ENCODE assay signal across 1 cellular context in genomic region chr2:47512581-47513083, GRCh38.
TF ChIP-seq lines count a peak whose summit lies in the region.

No MANE protein-coding gene starts in this region.

TF ChIP-seq in K562, 482 proteins besides CTCF, POLR2A, EP300 and RAD21 (continued from another document and continues in another):
- TF ChIP-seq SAP30 (IDR thresholded peaks at IDR 0.05; ENCODE audit: borderline replicate concordance, insufficient read depth, low read depth, low read length, poor library complexity, severe bottlenecking), result no peak
- no peak for TF ChIP-seq POLR2H (tag; IDR thresholded peaks at IDR 0.05; ENCODE audit: low read depth)
- TF ChIP-seq NCOA4 (IDR thresholded peaks at IDR 0.05; ENCODE audit: partially characterized antibody), result no peak
- TF ChIP-seq PTBP1 (IDR thresholded peaks at IDR 0.05; ENCODE audit: low read depth, low read length), result no peak
- TF ChIP-seq ZNF175 (CRISPR knock-in tag; IDR thresholded peaks at IDR 0.05; ENCODE audit: low read depth), result peak; percentile 77; the same call in 1 of the 2 replicates
- TF ChIP-seq NFIX (CRISPR knock-in tag; IDR thresholded peaks at IDR 0.05; ENCODE audit: low read depth), result no peak
- TF ChIP-seq NR2C1 (IDR thresholded peaks at IDR 0.05), result no peak
- peak; percentile 66 for TF ChIP-seq NR2C1 (tag; IDR thresholded peaks at IDR 0.05)
- no peak for TF ChIP-seq NEUROD1 (IDR thresholded peaks at IDR 0.05; ENCODE audit: borderline replicate concordance, low read depth, low read length, partially characterized antibody)
- TF ChIP-seq, protein P1, sequence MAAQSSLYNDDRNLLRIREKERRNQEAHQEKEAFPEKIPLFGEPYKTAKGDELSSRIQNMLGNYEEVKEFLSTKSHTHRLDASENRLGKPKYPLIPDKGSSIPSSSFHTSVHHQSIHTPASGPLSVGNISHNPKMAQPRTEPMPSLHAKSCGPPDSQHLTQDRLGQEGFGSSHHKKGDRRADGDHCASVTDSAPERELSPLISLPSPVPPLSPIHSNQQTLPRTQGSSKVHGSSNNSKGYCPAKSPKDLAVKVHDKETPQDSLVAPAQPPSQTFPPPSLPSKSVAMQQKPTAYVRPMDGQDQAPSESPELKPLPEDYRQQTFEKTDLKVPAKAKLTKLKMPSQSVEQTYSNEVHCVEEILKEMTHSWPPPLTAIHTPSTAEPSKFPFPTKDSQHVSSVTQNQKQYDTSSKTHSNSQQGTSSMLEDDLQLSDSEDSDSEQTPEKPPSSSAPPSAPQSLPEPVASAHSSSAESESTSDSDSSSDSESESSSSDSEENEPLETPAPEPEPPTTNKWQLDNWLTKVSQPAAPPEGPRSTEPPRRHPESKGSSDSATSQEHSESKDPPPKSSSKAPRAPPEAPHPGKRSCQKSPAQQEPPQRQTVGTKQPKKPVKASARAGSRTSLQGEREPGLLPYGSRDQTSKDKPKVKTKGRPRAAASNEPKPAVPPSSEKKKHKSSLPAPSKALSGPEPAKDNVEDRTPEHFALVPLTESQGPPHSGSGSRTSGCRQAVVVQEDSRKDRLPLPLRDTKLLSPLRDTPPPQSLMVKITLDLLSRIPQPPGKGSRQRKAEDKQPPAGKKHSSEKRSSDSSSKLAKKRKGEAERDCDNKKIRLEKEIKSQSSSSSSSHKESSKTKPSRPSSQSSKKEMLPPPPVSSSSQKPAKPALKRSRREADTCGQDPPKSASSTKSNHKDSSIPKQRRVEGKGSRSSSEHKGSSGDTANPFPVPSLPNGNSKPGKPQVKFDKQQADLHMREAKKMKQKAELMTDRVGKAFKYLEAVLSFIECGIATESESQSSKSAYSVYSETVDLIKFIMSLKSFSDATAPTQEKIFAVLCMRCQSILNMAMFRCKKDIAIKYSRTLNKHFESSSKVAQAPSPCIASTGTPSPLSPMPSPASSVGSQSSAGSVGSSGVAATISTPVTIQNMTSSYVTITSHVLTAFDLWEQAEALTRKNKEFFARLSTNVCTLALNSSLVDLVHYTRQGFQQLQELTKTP (IDR thresholded peaks at IDR 0.05; ENCODE audit: low read depth in 1 of 2, partially characterized antibody in 2 of 2), result peak in 1 of 2 experiments; percentile 59
- no peak for TF ChIP-seq TAL1 (IDR thresholded peaks at IDR 0.05)
- TF ChIP-seq ZNF407 (IDR thresholded peaks at IDR 0.05; ENCODE audit: low read depth), result no peak
- TF ChIP-seq, protein P2, sequence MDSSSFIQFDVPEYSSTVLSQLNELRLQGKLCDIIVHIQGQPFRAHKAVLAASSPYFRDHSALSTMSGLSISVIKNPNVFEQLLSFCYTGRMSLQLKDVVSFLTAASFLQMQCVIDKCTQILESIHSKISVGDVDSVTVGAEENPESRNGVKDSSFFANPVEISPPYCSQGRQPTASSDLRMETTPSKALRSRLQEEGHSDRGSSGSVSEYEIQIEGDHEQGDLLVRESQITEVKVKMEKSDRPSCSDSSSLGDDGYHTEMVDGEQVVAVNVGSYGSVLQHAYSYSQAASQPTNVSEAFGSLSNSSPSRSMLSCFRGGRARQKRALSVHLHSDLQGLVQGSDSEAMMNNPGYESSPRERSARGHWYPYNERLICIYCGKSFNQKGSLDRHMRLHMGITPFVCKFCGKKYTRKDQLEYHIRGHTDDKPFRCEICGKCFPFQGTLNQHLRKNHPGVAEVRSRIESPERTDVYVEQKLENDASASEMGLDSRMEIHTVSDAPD (CRISPR knock-in tag; IDR thresholded peaks at IDR 0.05), result no peak
- TF ChIP-seq, protein P3, sequence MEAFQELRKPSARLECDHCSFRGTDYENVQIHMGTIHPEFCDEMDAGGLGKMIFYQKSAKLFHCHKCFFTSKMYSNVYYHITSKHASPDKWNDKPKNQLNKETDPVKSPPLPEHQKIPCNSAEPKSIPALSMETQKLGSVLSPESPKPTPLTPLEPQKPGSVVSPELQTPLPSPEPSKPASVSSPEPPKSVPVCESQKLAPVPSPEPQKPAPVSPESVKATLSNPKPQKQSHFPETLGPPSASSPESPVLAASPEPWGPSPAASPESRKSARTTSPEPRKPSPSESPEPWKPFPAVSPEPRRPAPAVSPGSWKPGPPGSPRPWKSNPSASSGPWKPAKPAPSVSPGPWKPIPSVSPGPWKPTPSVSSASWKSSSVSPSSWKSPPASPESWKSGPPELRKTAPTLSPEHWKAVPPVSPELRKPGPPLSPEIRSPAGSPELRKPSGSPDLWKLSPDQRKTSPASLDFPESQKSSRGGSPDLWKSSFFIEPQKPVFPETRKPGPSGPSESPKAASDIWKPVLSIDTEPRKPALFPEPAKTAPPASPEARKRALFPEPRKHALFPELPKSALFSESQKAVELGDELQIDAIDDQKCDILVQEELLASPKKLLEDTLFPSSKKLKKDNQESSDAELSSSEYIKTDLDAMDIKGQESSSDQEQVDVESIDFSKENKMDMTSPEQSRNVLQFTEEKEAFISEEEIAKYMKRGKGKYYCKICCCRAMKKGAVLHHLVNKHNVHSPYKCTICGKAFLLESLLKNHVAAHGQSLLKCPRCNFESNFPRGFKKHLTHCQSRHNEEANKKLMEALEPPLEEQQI (IDR thresholded peaks at IDR 0.05), result no peak
- no peak for TF ChIP-seq ZNF431 (CRISPR knock-in tag; IDR thresholded peaks at IDR 0.05)
- TF ChIP-seq BRD9 (IDR thresholded peaks at IDR 0.05; ENCODE audit: low read depth, partially characterized antibody), result no peak
- no peak for TF ChIP-seq PBX2 (CRISPR knock-in tag; IDR thresholded peaks at IDR 0.05; ENCODE audit: low read depth)
- TF ChIP-seq PBX2 (tag; conservative IDR thresholded peaks at IDR 0.05; ENCODE audit: low read depth), result 0 out of 2 replicates have a peak, but pooled peaks have one; percentile 30
- TF ChIP-seq, protein P4, sequence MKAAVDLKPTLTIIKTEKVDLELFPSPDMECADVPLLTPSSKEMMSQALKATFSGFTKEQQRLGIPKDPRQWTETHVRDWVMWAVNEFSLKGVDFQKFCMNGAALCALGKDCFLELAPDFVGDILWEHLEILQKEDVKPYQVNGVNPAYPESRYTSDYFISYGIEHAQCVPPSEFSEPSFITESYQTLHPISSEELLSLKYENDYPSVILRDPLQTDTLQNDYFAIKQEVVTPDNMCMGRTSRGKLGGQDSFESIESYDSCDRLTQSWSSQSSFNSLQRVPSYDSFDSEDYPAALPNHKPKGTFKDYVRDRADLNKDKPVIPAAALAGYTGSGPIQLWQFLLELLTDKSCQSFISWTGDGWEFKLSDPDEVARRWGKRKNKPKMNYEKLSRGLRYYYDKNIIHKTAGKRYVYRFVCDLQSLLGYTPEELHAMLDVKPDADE (conservative IDR thresholded peaks at IDR 0.05; ENCODE audit: control insufficient read depth, low read depth, low read length), result no peak
- TF ChIP-seq LARP7 (IDR thresholded peaks at IDR 0.05), result no peak
- TF ChIP-seq GATAD2B (IDR thresholded peaks at IDR 0.05; ENCODE audit: borderline replicate concordance), result no peak; the same call in 1 of the 2 replicates
- TF ChIP-seq CREM (IDR thresholded peaks at IDR 0.05; ENCODE audit: low read depth), result peak; percentile 34; the same call in 1 of the 2 replicates
- TF ChIP-seq ERF (CRISPR knock-in tag; IDR thresholded peaks at IDR 0.05), result no peak
- TF ChIP-seq SPI1 (IDR thresholded peaks at IDR 0.05; ENCODE audit: borderline replicate concordance, low read depth, low read length), result peak; percentile 98
- peak; percentile 93 for TF ChIP-seq TFE3 (CRISPR knock-in tag; IDR thresholded peaks at IDR 0.05)
- no peak for TF ChIP-seq HMG20B (CRISPR knock-in tag; IDR thresholded peaks at IDR 0.05)
- no peak for TF ChIP-seq NFE2L1 (tag; IDR thresholded peaks at IDR 0.05; ENCODE audit: borderline replicate concordance, low read depth)
- no peak for TF ChIP-seq JUND (IDR thresholded peaks at IDR 0.05; ENCODE audit: borderline replicate concordance, low read depth, low read length)
- peak; percentile 19; the same call in 2 of the 3 replicates for TF ChIP-seq JUND (tag; IDR thresholded peaks at IDR 0.05; ENCODE audit: borderline replicate concordance, low read depth, low read length)
